ENCODE assay signal across 8 cellular contexts in genomic region chr6:144219056-144219685, GRCh38.
DNase-seq lines count a peak whose midpoint lies in the region; ATAC-seq and TF ChIP-seq lines count a peak whose summit lies in the region.

No MANE protein-coding gene starts in this region.

- H3K27ac Mint-ChIP-seq in chondrocyte (ENCODE audit: unreplicated experiment) (no peak overlapping the region), T-helper 17 cell (no peak overlapping the region)

- peaks cover 1% of the 10 kb centered on the region for H3K9me3 Mint-ChIP-seq in chondrocyte (ENCODE audit: low read depth)

- intact Hi-C loops in mucosa of descending colon (cut with DNase I, micrococcal nuclease): loop anchor here (5.0 to 10.0 kb wide), 2 partner anchors 66 to 112 kb away; partner anchors contain the start of gene UTRN (in 1 of the 2)

- TF ChIP-seq CTCF in AG09309 (IDR thresholded peaks at IDR 0.05; ENCODE audit: control insufficient read depth, insufficient read depth, low read depth, low read length, missing control alignments): peak; percentile 48
- TF ChIP-seq CTCF in GM10266 (IDR thresholded peaks at IDR 0.05; ENCODE audit: control insufficient read depth, insufficient read depth, low read depth, missing control alignments): peak; percentile 63
- peak; percentile 88 for TF ChIP-seq CTCF in chondrocyte (IDR thresholded peaks at IDR 0.05)
- TF ChIP-seq CTCF in mucosa of descending colon (IDR thresholded peaks at IDR 0.05): peak; percentile 16

- H3K4me1 Mint-ChIP-seq in chondrocyte (ENCODE audit: low read depth) (peaks cover 40% of the 10 kb centered on the region), T-helper 17 cell (peaks cover 32% of the 10 kb centered on the region)

- H3K9me3 ChIP-seq in mucosa of descending colon (no peaks in the 10 kb centered on the region), T-helper 17 cell (ENCODE audit: control insufficient read depth, low read length, poor library complexity, severe bottlenecking) (no peaks in the 10 kb centered on the region)

- DNase-seq in AG09309 (ENCODE audit: low read depth) (peak; percentile 46), GM10266 (ENCODE audit: extremely low spot score) (peak; percentile 40), NCI-H524 (lab: John Stamatoyannopoulos, UW) (peak; percentile 6 to 70), chondrocyte (ENCODE audit: low spot score) (no peak), mucosa of descending colon (no peak), T-helper 17 cell (no peak), cortex of kidney (lab: John Stamatoyannopoulos, UW) (no peak)

- H3K36me3 Mint-ChIP-seq in chondrocyte (ENCODE audit: low read depth): no peaks in the 10 kb centered on the region
- H3K36me3 Mint-ChIP-seq in T-helper 17 cell (ENCODE audit: low read depth): no peaks in the 10 kb centered on the region

- no peaks in the 10 kb centered on the region for H3K27me3 Mint-ChIP-seq in chondrocyte (ENCODE audit: low read depth)
- no peaks in the 10 kb centered on the region for H3K27me3 Mint-ChIP-seq in T-helper 17 cell

- H3K36me3 ChIP-seq in mucosa of descending colon (ENCODE audit: low read depth): no peaks in the 10 kb centered on the region

- H3K4me3 Mint-ChIP-seq in chondrocyte (ENCODE audit: unreplicated experiment) (no peak overlapping the region), T-helper 17 cell (no peak overlapping the region)

- ATAC-seq in mucosa of descending colon (no peak), GM21737 (IDR thresholded peaks at IDR 0.05; ENCODE audit: unreplicated experiment) (no peak), T-helper 17 cell (no peak)

- no peak overlapping the region for H3K4me3 ChIP-seq in AG09309 (ENCODE audit: control insufficient read depth, low read depth, low read length)
- H3K4me3 ChIP-seq in mucosa of descending colon: no peak overlapping the region

- H3K4me1 ChIP-seq in mucosa of descending colon (ENCODE audit: low read depth): peaks cover 11% of the 10 kb centered on the region

Comparison
In these comparisons a context has a peak if more than half of its experiments do, and no peak if none do; other contexts are left out.
1. DNase-seq: peak in AG09309 (single experiment), GM10266 (single experiment) and NCI-H524 (2 of 2); none in chondrocyte (single experiment), mucosa of descending colon (0 of 3), T-helper 17 cell (0 of 3) and cortex of kidney (single experiment).
2. CTCF ChIP-seq: peak in every context shown above with its lines; median percentile 88 in chondrocyte; 63 in GM10266; 48 in AG09309; 16 in mucosa of descending colon.